Comparison of ENCODE assay signal across 8 cellular contexts in the genomic region with DNA sequence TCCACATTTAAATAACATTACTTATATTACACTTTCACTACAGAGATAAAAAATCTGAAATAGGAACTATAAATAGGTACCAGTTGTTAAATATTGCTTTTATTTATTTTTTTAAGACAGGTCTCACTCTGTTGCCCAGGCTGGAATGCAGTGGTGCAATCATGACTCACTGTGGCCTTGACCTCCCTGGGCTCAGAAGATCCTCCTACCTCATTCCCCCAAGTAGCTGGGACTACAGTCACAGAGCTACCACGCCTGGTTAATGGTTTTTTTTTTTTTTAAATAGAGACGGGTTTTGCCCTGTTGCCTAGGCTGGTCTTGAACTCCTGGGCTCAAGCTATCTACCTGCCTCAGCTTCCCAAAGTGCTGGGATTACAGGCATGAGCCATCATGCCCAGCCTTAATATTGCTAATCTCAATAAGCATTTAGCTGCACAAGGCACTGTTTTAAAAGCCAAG. TPM values are rescaled to one million over a fixed set of nuclear protein-coding genes. Genes with fewer than 3 reads are reported as not detected.
A peak's percentile ranks its signal among the peaks of the same experiment; 100 is the strongest.
DNase-seq lines count a peak whose midpoint lies in the region; ATAC-seq and TF ChIP-seq lines count a peak whose summit lies in the region.

No MANE protein-coding gene starts in this region.

- H3K9me3 ChIP-seq in skeletal muscle satellite cell (replicated peaks; ENCODE audit: low read length) = no peaks in the 10 kb centered on the region

- peak overlapping the region; percentile 72 for H3K9ac ChIP-seq in skeletal muscle satellite cell (ENCODE audit: low read depth, low read length)

- CTCF ChIA-PET in RWPE1 (lab: Yijun Ruan, JAX) = interaction anchor here (0.5 to 0.7 kb wide), 2 partner anchors 119 to 364 kb away, joined by 4 read pairs; no protein-coding TSS in a partner anchor

- peak overlapping the region; percentile 76 for H3K4me2 ChIP-seq in skeletal muscle satellite cell (ENCODE audit: low read length)

- ATAC-seq in GM19452 (IDR thresholded peaks at IDR 0.05; ENCODE audit: unreplicated experiment) = no peak
- no peak for ATAC-seq in HG03521 (IDR thresholded peaks at IDR 0.05; ENCODE audit: unreplicated experiment)

- H3K27me3 ChIP-seq in skeletal muscle satellite cell (ENCODE audit: control insufficient read depth, insufficient read depth, low read length) = no peaks in the 10 kb centered on the region

- TF ChIP-seq CTCF in RWPE1 (conservative IDR thresholded peaks at IDR 0.05; ENCODE audit: low read depth) = no peak

- POLR2A ChIA-PET in RWPE1 (lab: Yijun Ruan, JAX; ENCODE audit: low non-redundant PET) = no interaction called here

- DNase-seq in HCEC 1CT (peak; percentile 91), RWPE1 (ENCODE audit: low spot score) (no peak), fibroblast of peridontal ligament (ENCODE audit: extremely low read depth) (peak; percentile 90), NCI-H524 treated with DMSO at 0.1 percent for 48 hours (lab: John Stamatoyannopoulos, UW) (no peak), G401 (ENCODE audit: low spot score) (no peak)

- H3K4me3 ChIP-seq in skeletal muscle satellite cell (ENCODE audit: low read length) = peak overlapping the region; percentile 6

- in situ Hi-C loops in G401 (cut with HindIII; ENCODE audit: low sequenced_read_pairs) = no loop called here

- H3K36me3 ChIP-seq in skeletal muscle satellite cell (ENCODE audit: insufficient read depth, low read length) = peaks cover 22% of the 10 kb centered on the region

- peak overlapping the region; percentile 64 for H3K27ac ChIP-seq in RWPE1

- H3K4me1 ChIP-seq in skeletal muscle satellite cell (ENCODE audit: control insufficient read depth, insufficient read depth, low read length) = peaks cover 53% of the 10 kb centered on the region

RNA-seq across cellular contexts. Expression of a gene that starts 17.3 kb away (rescaled TPM):
- total RNA-seq in skeletal muscle satellite cell (2012; rRNA removed) = 47.0 and 60.1 TPM in 2 replicates
- 162 and 198 TPM in 2 replicates for total RNA-seq in G401 (2014; rRNA removed; shearing (Covaris generic))

RNA-seq across cellular contexts. Expression of a gene that starts 20.9 kb away (rescaled TPM):
- total RNA-seq in skeletal muscle satellite cell (2012; rRNA removed) = 6.3 and 10.4 TPM in 2 replicates
- 18.5 and 40.9 TPM in 2 replicates for total RNA-seq in G401 (2014; rRNA removed; shearing (Covaris generic))

Comparison
In these comparisons a context has a peak if more than half of its experiments do, and no peak if none do; other contexts are left out.
1. DNase-seq: peak in HCEC 1CT (single experiment) and fibroblast of peridontal ligament (single experiment); none in RWPE1 (single experiment), NCI-H524 treated with DMSO at 0.1 percent for 48 hours (single experiment) and G401 (single experiment).